28 cellular contexts compared by ENCODE assay signal in genomic region chr6:111176763-111177099, GRCh38.
"Had no signal": no experiment of that assay in that cellular context is flagged by ENCODE, and none has a peak within 500 bp of the region (broad histone marks: within the 10 kb centered on the region; RNA-seq: fewer than 3 reads in every experiment).

No MANE protein-coding gene starts in this region.

- H3K27me3 ChIP-seq: ascending aorta, esophagus muscularis mucosa, gastrocnemius medialis had no signal

- DNase-seq: activated CD4-positive, alpha-beta memory T cell treated with anti-CD3 and anti-CD28 coated beads for 36 hours; activated CD4-positive, alpha-beta T cell treated with anti-CD3 and anti-CD28 coated beads for 36 hours; activated CD4-positive, alpha-beta T cell treated with anti-CD3 and anti-CD28 coated beads, Interleukin-2, amount 10 ng/mL, durations not matched to agents 24 days and 14 days; activated CD4-positive, CD25-positive, alpha-beta regulatory T cell; activated CD4-positive, CD25-positive, alpha-beta regulatory T cell treated with anti-CD3 and anti-CD28 coated beads, Interleukin-2, amount 50 U/mL, for 72 hours; activated CD8-positive, alpha-beta memory T cell treated with anti-CD3 and anti-CD28 coated beads, Interleukin-2, amount 10 ng/mL, durations not matched to agents 7 days and 5 days; activated CD8-positive, alpha-beta memory T cell treated with anti-CD3 and anti-CD28 coated beads, Interleukin-2, amount 50 U/mL, for 4 hours; activated CD8-positive, alpha-beta T cell treated with anti-CD3 and anti-CD28 coated beads, Interleukin-2, amount 10 ng/mL, durations not matched to agents 7 days and 5 days; activated gamma-delta T cell; activated naive CD4-positive, alpha-beta T cell; activated naive CD4-positive, alpha-beta T cell treated with anti-CD3 and anti-CD28 coated beads, Interleukin-2, amount 10 ng/mL, durations not matched to agents 7 days and 5 days; activated naive CD8-positive, alpha-beta T cell treated with anti-CD3 and anti-CD28 coated beads, Interleukin-2, amount 10 ng/mL, durations not matched to agents 7 days and 5 days; activated T-cell treated with anti-CD3 and anti-CD28 coated beads, Interleukin-2, amount 50 U/mL, for 1 hour; activated T-cell treated with anti-CD3 and anti-CD28 coated beads, Interleukin-2, amount 50 U/mL, for 48 hours; caudate nucleus; cortex of kidney; dermis blood vessel endothelial cell; effector CD4-positive, alpha-beta T cell; effector memory CD8-positive, alpha-beta T cell; erythroblast; foreskin keratinocyte; gastrocnemius medialis; glutamatergic neuron; T-helper 2 cell had no signal

- H3K4me3 ChIP-seq: ascending aorta, esophagus muscularis mucosa, gastrocnemius medialis had no signal

- H3K27ac ChIP-seq: ascending aorta, esophagus muscularis mucosa, foreskin keratinocyte, gastrocnemius medialis had no signal

- FAIRE-seq: colon had no signal

- H3K9me3 ChIP-seq: ascending aorta, esophagus muscularis mucosa, gastrocnemius medialis had no signal

- H3K36me3 ChIP-seq: ascending aorta, esophagus muscularis mucosa had no signal

- ATAC-seq: activated CD4-positive, alpha-beta T cell treated with anti-CD3 and anti-CD28 coated beads for 36 hours; activated CD8-positive, alpha-beta memory T cell treated with anti-CD3 and anti-CD28 coated beads, Interleukin-2, amount 10 ng/mL, durations not matched to agents 7 days and 5 days; activated CD8-positive, alpha-beta T cell treated with anti-CD3 and anti-CD28 coated beads, Interleukin-2, amount 10 ng/mL, durations not matched to agents 7 days and 5 days; activated naive CD4-positive, alpha-beta T cell treated with anti-CD3 and anti-CD28 coated beads, Interleukin-2, amount 50 U/mL, for 72 hours; effector memory CD8-positive, alpha-beta T cell; foreskin keratinocyte; gastrocnemius medialis had no signal

- H3K4me1 ChIP-seq: ascending aorta, esophagus muscularis mucosa, foreskin keratinocyte had no signal
